ENCODE assay signal across 1 cellular context in genomic region chr1:203682401-203683383, GRCh38.
TF ChIP-seq lines count a peak whose summit lies in the region.

No MANE protein-coding gene starts in this region.

TF ChIP-seq in HepG2, 621 proteins besides CTCF, POLR2A, EP300 and RAD21 (continued from another document and continues in another):
- peak; percentile 34; the same call in 1 of the 2 replicates for TF ChIP-seq HNF1A (IDR thresholded peaks at IDR 0.05; ENCODE audit: low read depth)
- no peak for TF ChIP-seq HNF1A (CRISPR knock-in tag; IDR thresholded peaks at IDR 0.05; ENCODE audit: borderline replicate concordance)
- TF ChIP-seq, protein P1, sequence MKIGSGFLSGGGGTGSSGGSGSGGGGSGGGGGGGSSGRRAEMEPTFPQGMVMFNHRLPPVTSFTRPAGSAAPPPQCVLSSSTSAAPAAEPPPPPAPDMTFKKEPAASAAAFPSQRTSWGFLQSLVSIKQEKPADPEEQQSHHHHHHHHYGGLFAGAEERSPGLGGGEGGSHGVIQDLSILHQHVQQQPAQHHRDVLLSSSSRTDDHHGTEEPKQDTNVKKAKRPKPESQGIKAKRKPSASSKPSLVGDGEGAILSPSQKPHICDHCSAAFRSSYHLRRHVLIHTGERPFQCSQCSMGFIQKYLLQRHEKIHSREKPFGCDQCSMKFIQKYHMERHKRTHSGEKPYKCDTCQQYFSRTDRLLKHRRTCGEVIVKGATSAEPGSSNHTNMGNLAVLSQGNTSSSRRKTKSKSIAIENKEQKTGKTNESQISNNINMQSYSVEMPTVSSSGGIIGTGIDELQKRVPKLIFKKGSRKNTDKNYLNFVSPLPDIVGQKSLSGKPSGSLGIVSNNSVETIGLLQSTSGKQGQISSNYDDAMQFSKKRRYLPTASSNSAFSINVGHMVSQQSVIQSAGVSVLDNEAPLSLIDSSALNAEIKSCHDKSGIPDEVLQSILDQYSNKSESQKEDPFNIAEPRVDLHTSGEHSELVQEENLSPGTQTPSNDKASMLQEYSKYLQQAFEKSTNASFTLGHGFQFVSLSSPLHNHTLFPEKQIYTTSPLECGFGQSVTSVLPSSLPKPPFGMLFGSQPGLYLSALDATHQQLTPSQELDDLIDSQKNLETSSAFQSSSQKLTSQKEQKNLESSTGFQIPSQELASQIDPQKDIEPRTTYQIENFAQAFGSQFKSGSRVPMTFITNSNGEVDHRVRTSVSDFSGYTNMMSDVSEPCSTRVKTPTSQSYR (CRISPR knock-in tag; IDR thresholded peaks at IDR 0.05; ENCODE audit: borderline replicate concordance) = no peak
- TF ChIP-seq, protein P2, sequence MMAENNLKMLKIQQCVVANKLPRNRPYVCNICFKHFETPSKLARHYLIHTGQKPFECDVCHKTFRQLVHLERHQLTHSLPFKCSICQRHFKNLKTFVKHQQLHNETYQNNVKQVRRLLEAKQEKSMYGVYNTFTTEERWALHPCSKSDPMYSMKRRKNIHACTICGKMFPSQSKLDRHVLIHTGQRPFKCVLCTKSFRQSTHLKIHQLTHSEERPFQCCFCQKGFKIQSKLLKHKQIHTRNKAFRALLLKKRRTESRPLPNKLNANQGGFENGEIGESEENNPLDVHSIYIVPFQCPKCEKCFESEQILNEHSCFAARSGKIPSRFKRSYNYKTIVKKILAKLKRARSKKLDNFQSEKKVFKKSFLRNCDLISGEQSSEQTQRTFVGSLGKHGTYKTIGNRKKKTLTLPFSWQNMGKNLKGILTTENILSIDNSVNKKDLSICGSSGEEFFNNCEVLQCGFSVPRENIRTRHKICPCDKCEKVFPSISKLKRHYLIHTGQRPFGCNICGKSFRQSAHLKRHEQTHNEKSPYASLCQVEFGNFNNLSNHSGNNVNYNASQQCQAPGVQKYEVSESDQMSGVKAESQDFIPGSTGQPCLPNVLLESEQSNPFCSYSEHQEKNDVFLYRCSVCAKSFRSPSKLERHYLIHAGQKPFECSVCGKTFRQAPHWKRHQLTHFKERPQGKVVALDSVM (CRISPR knock-in tag; IDR thresholded peaks at IDR 0.05) = no peak
- no peak for TF ChIP-seq BCL3 (CRISPR knock-in tag; IDR thresholded peaks at IDR 0.05)
- TF ChIP-seq SALL1 (CRISPR knock-in tag; IDR thresholded peaks at IDR 0.05) = 0 out of 2 replicates have a peak, but pooled peaks have one; percentile 38
- no peak for TF ChIP-seq E2F2 (CRISPR knock-in tag; IDR thresholded peaks at IDR 0.05; ENCODE audit: borderline replicate concordance)
- TF ChIP-seq TEAD2 (CRISPR knock-in tag; IDR thresholded peaks at IDR 0.05) = no peak
- peak; percentile 87 for TF ChIP-seq SAP130 (CRISPR knock-in tag; IDR thresholded peaks at IDR 0.05; ENCODE audit: low read depth)
- TF ChIP-seq SRSF1 (optimal IDR thresholded peaks at IDR 0.05; ENCODE audit: low read depth, low read length) = no peak
- TF ChIP-seq AGO1 (IDR thresholded peaks at IDR 0.05; ENCODE audit: low read depth, low read length, poor library complexity, severe bottlenecking) = no peak
- TF ChIP-seq NFKBIZ (CRISPR knock-in tag; IDR thresholded peaks at IDR 0.05) = 0 out of 2 replicates have a peak, but pooled peaks have one; percentile 26
- no peak for TF ChIP-seq ZFYVE20 (CRISPR knock-in tag; IDR thresholded peaks at IDR 0.05; ENCODE audit: borderline replicate concordance, low read depth)
- TF ChIP-seq, protein P3, sequence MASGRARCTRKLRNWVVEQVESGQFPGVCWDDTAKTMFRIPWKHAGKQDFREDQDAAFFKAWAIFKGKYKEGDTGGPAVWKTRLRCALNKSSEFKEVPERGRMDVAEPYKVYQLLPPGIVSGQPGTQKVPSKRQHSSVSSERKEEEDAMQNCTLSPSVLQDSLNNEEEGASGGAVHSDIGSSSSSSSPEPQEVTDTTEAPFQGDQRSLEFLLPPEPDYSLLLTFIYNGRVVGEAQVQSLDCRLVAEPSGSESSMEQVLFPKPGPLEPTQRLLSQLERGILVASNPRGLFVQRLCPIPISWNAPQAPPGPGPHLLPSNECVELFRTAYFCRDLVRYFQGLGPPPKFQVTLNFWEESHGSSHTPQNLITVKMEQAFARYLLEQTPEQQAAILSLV (CRISPR knock-in tag; IDR thresholded peaks at IDR 0.05; ENCODE audit: borderline replicate concordance) = 0 out of 2 replicates have a peak, but pooled peaks have one; percentile 48
- peak; percentile 79; the same call in 1 of the 2 replicates for TF ChIP-seq SPEN (CRISPR knock-in tag; IDR thresholded peaks at IDR 0.05; ENCODE audit: low read depth)
- peak; percentile 39; the same call in 1 of the 2 replicates for TF ChIP-seq TAF1 (CRISPR knock-in tag; IDR thresholded peaks at IDR 0.05)
- TF ChIP-seq THRA (CRISPR knock-in tag; IDR thresholded peaks at IDR 0.05; ENCODE audit: borderline replicate concordance) = 0 out of 2 replicates have a peak, but pooled peaks have one; percentile 52
- no peak for TF ChIP-seq ZFP41 (CRISPR knock-in tag; IDR thresholded peaks at IDR 0.05; ENCODE audit: borderline replicate concordance)
- peak; percentile 80 for TF ChIP-seq CBX1 (IDR thresholded peaks at IDR 0.05; ENCODE audit: low read depth)
- peak; percentile 90 for TF ChIP-seq RFX1 (IDR thresholded peaks at IDR 0.05)
- TF ChIP-seq MAFG (CRISPR knock-in tag; IDR thresholded peaks at IDR 0.05) = no peak
- peak; percentile 50; the same call in 1 of the 2 replicates for TF ChIP-seq RXRB (CRISPR knock-in tag; IDR thresholded peaks at IDR 0.05; ENCODE audit: borderline replicate concordance)
- TF ChIP-seq, protein P4, sequence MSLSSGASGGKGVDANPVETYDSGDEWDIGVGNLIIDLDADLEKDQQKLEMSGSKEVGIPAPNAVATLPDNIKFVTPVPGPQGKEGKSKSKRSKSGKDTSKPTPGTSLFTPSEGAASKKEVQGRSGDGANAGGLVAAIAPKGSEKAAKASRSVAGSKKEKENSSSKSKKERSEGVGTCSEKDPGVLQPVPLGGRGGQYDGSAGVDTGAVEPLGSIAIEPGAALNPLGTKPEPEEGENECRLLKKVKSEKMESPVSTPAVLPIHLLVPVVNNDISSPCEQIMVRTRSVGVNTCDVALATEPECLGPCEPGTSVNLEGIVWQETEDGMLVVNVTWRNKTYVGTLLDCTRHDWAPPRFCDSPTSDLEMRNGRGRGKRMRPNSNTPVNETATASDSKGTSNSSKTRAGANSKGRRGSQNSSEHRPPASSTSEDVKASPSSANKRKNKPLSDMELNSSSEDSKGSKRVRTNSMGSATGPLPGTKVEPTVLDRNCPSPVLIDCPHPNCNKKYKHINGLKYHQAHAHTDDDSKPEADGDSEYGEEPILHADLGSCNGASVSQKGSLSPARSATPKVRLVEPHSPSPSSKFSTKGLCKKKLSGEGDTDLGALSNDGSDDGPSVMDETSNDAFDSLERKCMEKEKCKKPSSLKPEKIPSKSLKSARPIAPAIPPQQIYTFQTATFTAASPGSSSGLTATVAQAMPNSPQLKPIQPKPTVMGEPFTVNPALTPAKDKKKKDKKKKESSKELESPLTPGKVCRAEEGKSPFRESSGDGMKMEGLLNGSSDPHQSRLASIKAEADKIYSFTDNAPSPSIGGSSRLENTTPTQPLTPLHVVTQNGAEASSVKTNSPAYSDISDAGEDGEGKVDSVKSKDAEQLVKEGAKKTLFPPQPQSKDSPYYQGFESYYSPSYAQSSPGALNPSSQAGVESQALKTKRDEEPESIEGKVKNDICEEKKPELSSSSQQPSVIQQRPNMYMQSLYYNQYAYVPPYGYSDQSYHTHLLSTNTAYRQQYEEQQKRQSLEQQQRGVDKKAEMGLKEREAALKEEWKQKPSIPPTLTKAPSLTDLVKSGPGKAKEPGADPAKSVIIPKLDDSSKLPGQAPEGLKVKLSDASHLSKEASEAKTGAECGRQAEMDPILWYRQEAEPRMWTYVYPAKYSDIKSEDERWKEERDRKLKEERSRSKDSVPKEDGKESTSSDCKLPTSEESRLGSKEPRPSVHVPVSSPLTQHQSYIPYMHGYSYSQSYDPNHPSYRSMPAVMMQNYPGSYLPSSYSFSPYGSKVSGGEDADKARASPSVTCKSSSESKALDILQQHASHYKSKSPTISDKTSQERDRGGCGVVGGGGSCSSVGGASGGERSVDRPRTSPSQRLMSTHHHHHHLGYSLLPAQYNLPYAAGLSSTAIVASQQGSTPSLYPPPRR (CRISPR knock-in tag; IDR thresholded peaks at IDR 0.05; ENCODE audit: borderline replicate concordance) = no peak
- peak; percentile 68; the same call in 1 of the 2 replicates for TF ChIP-seq ZMYM4 (CRISPR knock-in tag; IDR thresholded peaks at IDR 0.05)
- TF ChIP-seq, protein P5, sequence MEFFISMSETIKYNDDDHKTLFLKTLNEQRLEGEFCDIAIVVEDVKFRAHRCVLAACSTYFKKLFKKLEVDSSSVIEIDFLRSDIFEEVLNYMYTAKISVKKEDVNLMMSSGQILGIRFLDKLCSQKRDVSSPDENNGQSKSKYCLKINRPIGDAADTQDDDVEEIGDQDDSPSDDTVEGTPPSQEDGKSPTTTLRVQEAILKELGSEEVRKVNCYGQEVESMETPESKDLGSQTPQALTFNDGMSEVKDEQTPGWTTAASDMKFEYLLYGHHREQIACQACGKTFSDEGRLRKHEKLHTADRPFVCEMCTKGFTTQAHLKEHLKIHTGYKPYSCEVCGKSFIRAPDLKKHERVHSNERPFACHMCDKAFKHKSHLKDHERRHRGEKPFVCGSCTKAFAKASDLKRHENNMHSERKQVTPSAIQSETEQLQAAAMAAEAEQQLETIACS (CRISPR knock-in tag; IDR thresholded peaks at IDR 0.05) = no peak
- TF ChIP-seq ASH2L (IDR thresholded peaks at IDR 0.05; ENCODE audit: insufficient read length, low read depth, low read length) = peak; percentile 55
- TF ChIP-seq ZSCAN5A (CRISPR knock-in tag; IDR thresholded peaks at IDR 0.05; ENCODE audit: borderline replicate concordance) = peak; percentile 48; the same call in 1 of the 2 replicates
- TF ChIP-seq ATF4 (CRISPR knock-in tag; IDR thresholded peaks at IDR 0.05) = peak in 1 of 2 experiments; percentile 31; a peak in 1 of 4 replicates
- TF ChIP-seq ZNF83 (CRISPR knock-in tag; IDR thresholded peaks at IDR 0.05; ENCODE audit: borderline replicate concordance) = no peak
- no peak for TF ChIP-seq ZNF34 (CRISPR knock-in tag; IDR thresholded peaks at IDR 0.05; ENCODE audit: borderline replicate concordance)
